15 cellular contexts compared by ENCODE assay signal in genomic region chr12:47941475-47942326, GRCh38. TPM values are rescaled to one million over a fixed set of nuclear protein-coding genes. Genes with fewer than 3 reads are reported as not detected.
DNase-seq lines count a peak whose midpoint lies in the region; ATAC-seq and TF ChIP-seq lines count a peak whose summit lies in the region.
"Had no signal": no experiment of that assay in that cellular context is flagged by ENCODE, and none has a peak within 500 bp of the region (broad histone marks: within the 10 kb centered on the region; RNA-seq: fewer than 3 reads in every experiment).

No MANE protein-coding gene starts in this region.

- H2BK12ac ChIP-seq in H9 (ENCODE audit: insufficient read length, low read depth, low read length) (no peak overlapping the region), mesenchymal stem cell (ENCODE audit: low read length in 2 of 2) (no peak overlapping the region)

- WGBS in H9 (ENCODE audit: extremely low coverage, insufficient read length, low lambda C conversion rate) = no CpG with 5 or more reads among the region's 28 CpGs
- 57% methylated on average over 26 of the region's 28 CpGs for WGBS in mesenchymal stem cell

- no peak for TF ChIP-seq CTCF in H9 (conservative IDR thresholded peaks at IDR 0.05)

- no peak overlapping the region for H3K23ac ChIP-seq in H9 (ENCODE audit: insufficient read length, low read depth, low read length)
- H3K23ac ChIP-seq in mesenchymal stem cell (ENCODE audit: low read length in 2 of 2) = no peak overlapping the region

- H3K36me3 Mint-ChIP-seq in H9 (ENCODE audit: insufficient read depth in 1 of 3, low read depth in 3 of 3) = no peaks in the 10 kb centered on the region
- no peaks in the 10 kb centered on the region for H3K36me3 Mint-ChIP-seq in dendritic cell treated with granulocyte-macrophage colony-stimulating factor and Interleukin-4, amounts not matched to agents 40 ng/mL and 50 ng/mL, for 4 days (ENCODE audit: low read depth)
- H3K36me3 Mint-ChIP-seq in stimulated activated naive B cell treated with anti-CD40 and anti-IgM and Interleukin-4, amounts not matched to agents 10 μg/mL and 1 μg/mL and 100 μg/mL, for 72 hours = no peaks in the 10 kb centered on the region
- H3K36me3 Mint-ChIP-seq in activated T-cell treated with anti-CD3 and anti-CD28 coated beads, Interleukin-2, amount 50 U/mL, for 4 hours (ENCODE audit: insufficient read depth) = no peaks in the 10 kb centered on the region
- H3K36me3 Mint-ChIP-seq in effector memory CD8-positive, alpha-beta T cell (ENCODE audit: insufficient read depth) = peaks cover 3% of the 10 kb centered on the region

- intact Hi-C loops in dendritic cell treated with granulocyte-macrophage colony-stimulating factor and Interleukin-4, amounts not matched to agents 40 ng/mL and 50 ng/mL, for 4 days (cut with micrococcal nuclease) = loop anchor here (10.0 kb wide), 1 partner anchor 227 kb away; no protein-coding TSS in a partner anchor

- H3K9me3 ChIP-seq in H9 (ENCODE audit: control insufficient read depth, low read depth, low read length) (no peaks in the 10 kb centered on the region), mesenchymal stem cell (ENCODE audit: control insufficient read depth, low read length) (no peaks in the 10 kb centered on the region)
- H3K9me3 ChIP-seq: MG63, pancreas, thoracic aorta had no signal

- no peak overlapping the region for H2BK20ac ChIP-seq in H9 (ENCODE audit: low read depth, low read length, poor library complexity, severe bottlenecking)

- H3K27ac Mint-ChIP-seq in H9 = no peak overlapping the region
- peak overlapping the region; percentile 5 for H3K27ac Mint-ChIP-seq in dendritic cell treated with granulocyte-macrophage colony-stimulating factor and Interleukin-4, amounts not matched to agents 40 ng/mL and 50 ng/mL, for 4 days
- no peak overlapping the region for H3K27ac Mint-ChIP-seq in stimulated activated naive B cell treated with anti-CD40 and anti-IgM and Interleukin-4, amounts not matched to agents 10 μg/mL and 1 μg/mL and 100 μg/mL, for 72 hours
- H3K27ac Mint-ChIP-seq in effector memory CD8-positive, alpha-beta T cell = no peak overlapping the region

- ATAC-seq in stimulated activated naive B cell treated with anti-CD40 and anti-IgM and Interleukin-4, amounts not matched to agents 10 μg/mL and 1 μg/mL and 100 μg/mL, for 72 hours (replicated peaks) = peak in 1 of 2 donors; percentile 28
- ATAC-seq in activated T-cell treated with anti-CD3 and anti-CD28 coated beads, Interleukin-2, amount 50 U/mL, for 4 hours = no peak
- ATAC-seq in HG02623 (IDR thresholded peaks at IDR 0.05; ENCODE audit: unreplicated experiment) = no peak
- ATAC-seq in effector memory CD8-positive, alpha-beta T cell (replicated peaks) = no peak

- H3K56ac ChIP-seq in H9 (ENCODE audit: insufficient read length, low read depth, low read length) = no peak overlapping the region

- peaks cover 10 to 23% of the 10 kb centered on the region in 2 experiments for H3K4me1 Mint-ChIP-seq in H9
- H3K4me1 Mint-ChIP-seq in dendritic cell treated with granulocyte-macrophage colony-stimulating factor and Interleukin-4, amounts not matched to agents 40 ng/mL and 50 ng/mL, for 4 days (ENCODE audit: low read depth) = peaks cover 29% of the 10 kb centered on the region
- H3K4me1 Mint-ChIP-seq in stimulated activated naive B cell treated with anti-CD40 and anti-IgM and Interleukin-4, amounts not matched to agents 10 μg/mL and 1 μg/mL and 100 μg/mL, for 72 hours = peaks cover 14 to 20% of the 10 kb centered on the region in 2 donors
- peaks cover 8% of the 10 kb centered on the region for H3K4me1 Mint-ChIP-seq in activated T-cell treated with anti-CD3 and anti-CD28 coated beads, Interleukin-2, amount 50 U/mL, for 4 hours (ENCODE audit: low read depth)
- peaks cover 8 to 10% of the 10 kb centered on the region in 2 donors for H3K4me1 Mint-ChIP-seq in effector memory CD8-positive, alpha-beta T cell (ENCODE audit: low read depth in 2 of 2)

- no peak overlapping the region for H3K4me3 Mint-ChIP-seq in H9
- no peak overlapping the region for H3K4me3 Mint-ChIP-seq in dendritic cell treated with granulocyte-macrophage colony-stimulating factor and Interleukin-4, amounts not matched to agents 40 ng/mL and 50 ng/mL, for 4 days
- H3K4me3 Mint-ChIP-seq in stimulated activated naive B cell treated with anti-CD40 and anti-IgM and Interleukin-4, amounts not matched to agents 10 μg/mL and 1 μg/mL and 100 μg/mL, for 72 hours = peak overlapping the region; percentile 9 to 44
- no peak overlapping the region for H3K4me3 Mint-ChIP-seq in activated T-cell treated with anti-CD3 and anti-CD28 coated beads, Interleukin-2, amount 50 U/mL, for 4 hours
- no peak overlapping the region for H3K4me3 Mint-ChIP-seq in effector memory CD8-positive, alpha-beta T cell

- H2BK15ac ChIP-seq in H9 (ENCODE audit: low read depth, low read length) (no peak overlapping the region), mesenchymal stem cell (ENCODE audit: low read depth, poor library complexity, severe bottlenecking) (peak overlapping the region; percentile 15)

- H2BK5ac ChIP-seq in H9 (ENCODE audit: insufficient read length, low read length) (no peak overlapping the region), mesenchymal stem cell (ENCODE audit: low read depth, low read length, poor library complexity, severe bottlenecking) (no peak overlapping the region)

- peaks cover 33% of the 10 kb centered on the region for H3K27me3 Mint-ChIP-seq in H9 (ENCODE audit: low read depth)
- peaks cover 43% of the 10 kb centered on the region for H3K27me3 Mint-ChIP-seq in dendritic cell treated with granulocyte-macrophage colony-stimulating factor and Interleukin-4, amounts not matched to agents 40 ng/mL and 50 ng/mL, for 4 days
- peaks cover 41 to 48% of the 10 kb centered on the region in 2 donors for H3K27me3 Mint-ChIP-seq in stimulated activated naive B cell treated with anti-CD40 and anti-IgM and Interleukin-4, amounts not matched to agents 10 μg/mL and 1 μg/mL and 100 μg/mL, for 72 hours
- H3K27me3 Mint-ChIP-seq in activated T-cell treated with anti-CD3 and anti-CD28 coated beads, Interleukin-2, amount 50 U/mL, for 4 hours (ENCODE audit: low read depth) = peaks cover 24% of the 10 kb centered on the region
- H3K27me3 Mint-ChIP-seq in effector memory CD8-positive, alpha-beta T cell = peaks cover 18 to 53% of the 10 kb centered on the region in 2 donors

- H3K18ac ChIP-seq in H9 (ENCODE audit: insufficient read length, low read depth, low read length) = no peak overlapping the region
- H3K18ac ChIP-seq in mesenchymal stem cell (ENCODE audit: low read depth in 1 of 2, low read length in 2 of 2) = peak overlapping the region; percentile 18 to 37

- H2AK5ac ChIP-seq in H9 (ENCODE audit: insufficient read length, low read length) (no peak overlapping the region), mesenchymal stem cell (ENCODE audit: low read length, severe bottlenecking) (no peak overlapping the region)

- no peak overlapping the region for H3K9ac ChIP-seq in H9 (ENCODE audit: extremely low read depth, insufficient read length, low read length)
- no peak overlapping the region for H3K9ac ChIP-seq in mesenchymal stem cell (ENCODE audit: low read length)

- no peaks in the 10 kb centered on the region for H3K36me3 ChIP-seq in mesenchymal stem cell (ENCODE audit: control insufficient read depth in 1 of 2, insufficient read depth in 2 of 2, low read depth in 1 of 2, low read length in 2 of 2)
- H3K36me3 ChIP-seq: brain microvascular endothelial cell, MG63, pancreas, thoracic aorta had no signal

- no peak overlapping the region for H4K5ac ChIP-seq in H9 (ENCODE audit: insufficient read length, low read depth, low read length)

- peaks cover 2% of the 10 kb centered on the region for H4K20me1 ChIP-seq in H9 (ENCODE audit: control insufficient read depth, insufficient read depth, insufficient read length)

- H2AFZ ChIP-seq in H9 (ENCODE audit: low read length) (no peak overlapping the region), mesenchymal stem cell (ENCODE audit: low read depth, low read length) (no peak overlapping the region)

- H4K8ac ChIP-seq in H9 (replicated peaks; ENCODE audit: insufficient read length, low read depth, low read length) = no peak overlapping the region
- peak overlapping the region; percentile 19 for H4K8ac ChIP-seq in mesenchymal stem cell (ENCODE audit: low read length)

- peak; percentile 46 for DNase-seq in H9
- DNase-seq in mesenchymal stem cell = no peak
- no peak for DNase-seq in stimulated activated naive B cell treated with anti-CD40 and anti-IgM and Interleukin-4, amounts not matched to agents 10 μg/mL and 1 μg/mL and 100 μg/mL, for 72 hours
- no peak for DNase-seq in activated T-cell treated with anti-CD3 and anti-CD28 coated beads, Interleukin-2, amount 50 U/mL, for 4 hours
- DNase-seq in effector memory CD8-positive, alpha-beta T cell = no peak
- DNase-seq: brain microvascular endothelial cell, MG63, NCI-H1694, Right ventricle myocardium superior had no signal

- H3K4me2 ChIP-seq in H9 (ENCODE audit: insufficient read depth, insufficient read length, low read length) (no peak overlapping the region), mesenchymal stem cell (ENCODE audit: low read length, poor library complexity, severe bottlenecking) (no peak overlapping the region)

- H3K4me1 ChIP-seq in H9 (ENCODE audit: insufficient read depth, low read length) (no peaks in the 10 kb centered on the region), mesenchymal stem cell (ENCODE audit: control insufficient read depth, insufficient read depth, low read depth, low read length) (peaks cover 23% of the 10 kb centered on the region)

- peaks cover 2% of the 10 kb centered on the region for H3K23me2 ChIP-seq in H9 (ENCODE audit: insufficient read length, low read depth, low read length, poor library complexity, severe bottlenecking)

- no peaks in the 10 kb centered on the region for H3K79me2 ChIP-seq in H9 (ENCODE audit: insufficient read depth, low read length)

- no peak overlapping the region for H3T11ph ChIP-seq in H9 (ENCODE audit: low read length)

- no peak overlapping the region for H3K4me3 ChIP-seq in mesenchymal stem cell (ENCODE audit: insufficient read depth in 1 of 2, low read depth in 1 of 2, low read length in 2 of 2)
- H3K4me3 ChIP-seq: lung, MG63, pancreas, thoracic aorta had no signal

- H2BK120ac ChIP-seq in H9 (ENCODE audit: low read depth, low read length, poor library complexity, severe bottlenecking) (no peak overlapping the region), mesenchymal stem cell (ENCODE audit: low read depth, low read length) (no peak overlapping the region)

- no peaks in the 10 kb centered on the region for H3K79me1 ChIP-seq in H9 (ENCODE audit: insufficient read depth, low read depth, low read length, poor library complexity, severe bottlenecking)
- H3K79me1 ChIP-seq in mesenchymal stem cell (replicated peaks; ENCODE audit: low read length, poor library complexity, severe bottlenecking) = no peaks in the 10 kb centered on the region

- H4K91ac ChIP-seq in H9 (ENCODE audit: insufficient read length, low read depth, low read length) = no peak overlapping the region
- H4K91ac ChIP-seq in mesenchymal stem cell (ENCODE audit: low read length) = peak overlapping the region; percentile 44

- H3K9me3 Mint-ChIP-seq in H9 = no peaks in the 10 kb centered on the region; a peak in 1 of 5 replicates
- H3K9me3 Mint-ChIP-seq in dendritic cell treated with granulocyte-macrophage colony-stimulating factor and Interleukin-4, amounts not matched to agents 40 ng/mL and 50 ng/mL, for 4 days = no peaks in the 10 kb centered on the region
- H3K9me3 Mint-ChIP-seq in stimulated activated naive B cell treated with anti-CD40 and anti-IgM and Interleukin-4, amounts not matched to agents 10 μg/mL and 1 μg/mL and 100 μg/mL, for 72 hours = no peaks in the 10 kb centered on the region
- H3K9me3 Mint-ChIP-seq in activated T-cell treated with anti-CD3 and anti-CD28 coated beads, Interleukin-2, amount 50 U/mL, for 4 hours = no peaks in the 10 kb centered on the region
- no peaks in the 10 kb centered on the region for H3K9me3 Mint-ChIP-seq in effector memory CD8-positive, alpha-beta T cell
- H3K9me3 Mint-ChIP-seq: naive B cell had no signal

- H3K27me3 ChIP-seq in H9 (ENCODE audit: insufficient read depth, low read length) = no peaks in the 10 kb centered on the region
- H3K27me3 ChIP-seq in mesenchymal stem cell (ENCODE audit: control insufficient read depth in 1 of 2, insufficient read depth in 1 of 2, low read length in 2 of 2) = peaks cover 7 to 25% of the 10 kb centered on the region in 2 experiments
- H3K27me3 ChIP-seq: MG63 had no signal

- H3K4ac ChIP-seq in H9 (ENCODE audit: low read depth, low read length) (no peak overlapping the region), mesenchymal stem cell (ENCODE audit: low read depth in 1 of 2, low read length in 2 of 2) (no peak overlapping the region)

- H3K14ac ChIP-seq in H9 (ENCODE audit: insufficient read depth, low read length) (0 out of 2 replicates have a peak overlapping the region, but pooled peaks have one; percentile 16), mesenchymal stem cell (ENCODE audit: low read length in 2 of 2) (peak overlapping the region in 1 of 2 experiments; percentile 29)

- H3K27ac ChIP-seq in H9 (ENCODE audit: insufficient read length, low read depth, low read length) (no peak overlapping the region), mesenchymal stem cell (ENCODE audit: low read length, poor library complexity, severe bottlenecking) (no peak overlapping the region)
- H3K27ac ChIP-seq: brain microvascular endothelial cell, pancreas, thoracic aorta had no signal

RNA-seq across cellular contexts. Expression of gene TMEM106C, which starts 21.7 kb away (rescaled TPM):
- 40.4 and 43.7 TPM in 2 replicates for total RNA-seq in H9 (2021)
- polyA plus RNA-seq in mesenchymal stem cell (2013, experiment 1 of 2) = 39.2 TPM
- 39.7 TPM for polyA plus RNA-seq in mesenchymal stem cell (2013, experiment 2 of 2)
- 10 to 100 TPM; 60.7 to 72.8 (median 63.1) TPM for total RNA-seq in activated T-cell treated with anti-CD3 and anti-CD28 coated beads, Interleukin-2, amount 50 U/mL, for 4 hours

RNA-seq across cellular contexts. Expression of gene VDR, which starts 36.9 kb away (rescaled TPM):
- total RNA-seq in H9 (2021) = 0.61 and 0.70 TPM in 2 replicates
- 11.0 TPM for polyA plus RNA-seq in mesenchymal stem cell (2013, experiment 1 of 2)
- 10.0 TPM for polyA plus RNA-seq in mesenchymal stem cell (2013, experiment 2 of 2)
- 10 to 100 TPM; 83.5 to 95.1 (median 87.3) TPM for total RNA-seq in activated T-cell treated with anti-CD3 and anti-CD28 coated beads, Interleukin-2, amount 50 U/mL, for 4 hours

Comparison
In these comparisons a context has a peak if more than half of its experiments do, and no peak if none do; other contexts are left out.
1. H3K4me3 Mint-ChIP-seq: peak in stimulated activated naive B cell treated with anti-CD40 and anti-IgM and Interleukin-4, amounts not matched to agents 10 μg/mL and 1 μg/mL and 100 μg/mL, for 72 hours (2 of 2); none in H9 (0 of 2), dendritic cell treated with granulocyte-macrophage colony-stimulating factor and Interleukin-4, amounts not matched to agents 40 ng/mL and 50 ng/mL, for 4 days (single experiment), activated T-cell treated with anti-CD3 and anti-CD28 coated beads, Interleukin-2, amount 50 U/mL, for 4 hours (single experiment) and effector memory CD8-positive, alpha-beta T cell (0 of 2).
2. RNA of gene VDR, which starts 36.9 kb away (total RNA-seq): 83.5 to 95.1 TPM in activated T-cell treated with anti-CD3 and anti-CD28 coated beads, Interleukin-2, amount 50 U/mL, for 4 hours; 0.61 to 0.70 TPM in H9; every median in the first group is over 10 times any median in the second.